ENCODE assay signal across 1 cellular context in the genomic region with DNA sequence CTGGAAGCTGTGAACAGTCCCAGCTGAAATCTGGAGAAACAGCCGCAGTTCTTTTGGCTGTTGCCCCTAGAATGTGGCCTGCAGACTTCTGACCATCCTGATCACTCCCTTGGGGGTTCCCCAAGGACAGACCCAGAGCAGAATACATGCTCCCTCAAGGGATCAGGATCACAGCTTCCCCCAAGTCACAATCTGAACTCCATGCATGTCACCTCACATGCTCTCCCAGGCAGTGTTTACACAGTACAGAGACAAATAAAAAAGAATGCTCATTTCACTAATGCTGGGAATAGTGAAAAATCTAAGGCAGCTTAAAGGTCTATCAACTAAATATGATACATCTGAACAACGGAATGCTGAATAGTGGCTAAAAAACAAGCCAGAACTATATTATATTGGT.
A peak's percentile ranks its signal among the peaks of the same experiment; 100 is the strongest.
TF ChIP-seq lines count a peak whose summit lies in the region.

No MANE protein-coding gene starts in this region.

TF ChIP-seq in HepG2, 621 proteins besides CTCF, POLR2A, EP300 and RAD21 (continued from another document and continues in another):
- TF ChIP-seq, protein P1, sequence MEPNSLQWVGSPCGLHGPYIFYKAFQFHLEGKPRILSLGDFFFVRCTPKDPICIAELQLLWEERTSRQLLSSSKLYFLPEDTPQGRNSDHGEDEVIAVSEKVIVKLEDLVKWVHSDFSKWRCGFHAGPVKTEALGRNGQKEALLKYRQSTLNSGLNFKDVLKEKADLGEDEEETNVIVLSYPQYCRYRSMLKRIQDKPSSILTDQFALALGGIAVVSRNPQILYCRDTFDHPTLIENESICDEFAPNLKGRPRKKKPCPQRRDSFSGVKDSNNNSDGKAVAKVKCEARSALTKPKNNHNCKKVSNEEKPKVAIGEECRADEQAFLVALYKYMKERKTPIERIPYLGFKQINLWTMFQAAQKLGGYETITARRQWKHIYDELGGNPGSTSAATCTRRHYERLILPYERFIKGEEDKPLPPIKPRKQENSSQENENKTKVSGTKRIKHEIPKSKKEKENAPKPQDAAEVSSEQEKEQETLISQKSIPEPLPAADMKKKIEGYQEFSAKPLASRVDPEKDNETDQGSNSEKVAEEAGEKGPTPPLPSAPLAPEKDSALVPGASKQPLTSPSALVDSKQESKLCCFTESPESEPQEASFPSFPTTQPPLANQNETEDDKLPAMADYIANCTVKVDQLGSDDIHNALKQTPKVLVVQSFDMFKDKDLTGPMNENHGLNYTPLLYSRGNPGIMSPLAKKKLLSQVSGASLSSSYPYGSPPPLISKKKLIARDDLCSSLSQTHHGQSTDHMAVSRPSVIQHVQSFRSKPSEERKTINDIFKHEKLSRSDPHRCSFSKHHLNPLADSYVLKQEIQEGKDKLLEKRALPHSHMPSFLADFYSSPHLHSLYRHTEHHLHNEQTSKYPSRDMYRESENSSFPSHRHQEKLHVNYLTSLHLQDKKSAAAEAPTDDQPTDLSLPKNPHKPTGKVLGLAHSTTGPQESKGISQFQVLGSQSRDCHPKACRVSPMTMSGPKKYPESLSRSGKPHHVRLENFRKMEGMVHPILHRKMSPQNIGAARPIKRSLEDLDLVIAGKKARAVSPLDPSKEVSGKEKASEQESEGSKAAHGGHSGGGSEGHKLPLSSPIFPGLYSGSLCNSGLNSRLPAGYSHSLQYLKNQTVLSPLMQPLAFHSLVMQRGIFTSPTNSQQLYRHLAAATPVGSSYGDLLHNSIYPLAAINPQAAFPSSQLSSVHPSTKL (CRISPR knock-in tag; IDR thresholded peaks at IDR 0.05), result peak; percentile 47; the same call in 1 of the 2 replicates
- TF ChIP-seq GABPB1 (CRISPR knock-in tag; IDR thresholded peaks at IDR 0.05) (no peak), MYNN (CRISPR knock-in tag; IDR thresholded peaks at IDR 0.05; ENCODE audit: low read depth) (no peak), ZNF589 (CRISPR knock-in tag; conservative IDR thresholded peaks at IDR 0.05) (no peak), FOXA3 (CRISPR knock-in tag; IDR thresholded peaks at IDR 0.05) (peak; percentile 90), ZBTB8A (CRISPR knock-in tag; IDR thresholded peaks at IDR 0.05; ENCODE audit: borderline replicate concordance, low read depth) (no peak), SNAI1 (CRISPR knock-in tag; IDR thresholded peaks at IDR 0.05; ENCODE audit: borderline replicate concordance) (no peak), ZNF547 (CRISPR knock-in tag; IDR thresholded peaks at IDR 0.05) (no peak), TBX2 (CRISPR knock-in tag; IDR thresholded peaks at IDR 0.05; ENCODE audit: borderline replicate concordance) (no peak), SOX13 (IDR thresholded peaks at IDR 0.05) (no peak), SOX13 (CRISPR knock-in tag; conservative IDR thresholded peaks at IDR 0.05 in 1 of 2, IDR thresholded peaks at IDR 0.05 in 1 of 2) (no peak), CENPX (CRISPR knock-in tag; IDR thresholded peaks at IDR 0.05) (no peak), CHCHD3 (CRISPR knock-in tag; IDR thresholded peaks at IDR 0.05) (no peak), ZNF343 (CRISPR knock-in tag; IDR thresholded peaks at IDR 0.05) (no peak), LCORL (IDR thresholded peaks at IDR 0.05) (no peak), LCORL (CRISPR knock-in tag; IDR thresholded peaks at IDR 0.05) (no peak), ZSCAN29 (CRISPR knock-in tag; conservative IDR thresholded peaks at IDR 0.05) (no peak), ZNF317 (CRISPR knock-in tag; IDR thresholded peaks at IDR 0.05) (no peak), ZNF816 (CRISPR knock-in tag; IDR thresholded peaks at IDR 0.05; ENCODE audit: borderline replicate concordance) (no peak), POLR2AphosphoS5 (IDR thresholded peaks at IDR 0.05; ENCODE audit: low read depth, low read length) (no peak; the same call in none of the 2 replicates), ZBTB7A (CRISPR knock-in tag; IDR thresholded peaks at IDR 0.05) (0 out of 2 replicates have a peak, but pooled peaks have one; percentile 3), ZNF484 (CRISPR knock-in tag; IDR thresholded peaks at IDR 0.05; ENCODE audit: borderline replicate concordance, low read depth) (no peak), NFE2L1 (CRISPR knock-in tag; IDR thresholded peaks at IDR 0.05; ENCODE audit: borderline replicate concordance) (no peak), ZNF570 (CRISPR knock-in tag; IDR thresholded peaks at IDR 0.05; ENCODE audit: borderline replicate concordance) (no peak), XBP1 (CRISPR knock-in tag; IDR thresholded peaks at IDR 0.05) (no peak), YEATS2 (CRISPR knock-in tag; IDR thresholded peaks at IDR 0.05; ENCODE audit: borderline replicate concordance) (no peak), POLR2G (IDR thresholded peaks at IDR 0.05; ENCODE audit: low read depth, low read length) (0 out of 2 replicates have a peak, but pooled peaks have one; percentile 10), TGIF2 (CRISPR knock-in tag; IDR thresholded peaks at IDR 0.05) (no peak)
- TF ChIP-seq, protein P2, sequence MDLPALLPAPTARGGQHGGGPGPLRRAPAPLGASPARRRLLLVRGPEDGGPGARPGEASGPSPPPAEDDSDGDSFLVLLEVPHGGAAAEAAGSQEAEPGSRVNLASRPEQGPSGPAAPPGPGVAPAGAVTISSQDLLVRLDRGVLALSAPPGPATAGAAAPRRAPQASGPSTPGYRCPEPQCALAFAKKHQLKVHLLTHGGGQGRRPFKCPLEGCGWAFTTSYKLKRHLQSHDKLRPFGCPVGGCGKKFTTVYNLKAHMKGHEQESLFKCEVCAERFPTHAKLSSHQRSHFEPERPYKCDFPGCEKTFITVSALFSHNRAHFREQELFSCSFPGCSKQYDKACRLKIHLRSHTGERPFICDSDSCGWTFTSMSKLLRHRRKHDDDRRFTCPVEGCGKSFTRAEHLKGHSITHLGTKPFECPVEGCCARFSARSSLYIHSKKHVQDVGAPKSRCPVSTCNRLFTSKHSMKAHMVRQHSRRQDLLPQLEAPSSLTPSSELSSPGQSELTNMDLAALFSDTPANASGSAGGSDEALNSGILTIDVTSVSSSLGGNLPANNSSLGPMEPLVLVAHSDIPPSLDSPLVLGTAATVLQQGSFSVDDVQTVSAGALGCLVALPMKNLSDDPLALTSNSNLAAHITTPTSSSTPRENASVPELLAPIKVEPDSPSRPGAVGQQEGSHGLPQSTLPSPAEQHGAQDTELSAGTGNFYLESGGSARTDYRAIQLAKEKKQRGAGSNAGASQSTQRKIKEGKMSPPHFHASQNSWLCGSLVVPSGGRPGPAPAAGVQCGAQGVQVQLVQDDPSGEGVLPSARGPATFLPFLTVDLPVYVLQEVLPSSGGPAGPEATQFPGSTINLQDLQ (CRISPR knock-in tag; IDR thresholded peaks at IDR 0.05), result no peak
- TF ChIP-seq, protein P3, sequence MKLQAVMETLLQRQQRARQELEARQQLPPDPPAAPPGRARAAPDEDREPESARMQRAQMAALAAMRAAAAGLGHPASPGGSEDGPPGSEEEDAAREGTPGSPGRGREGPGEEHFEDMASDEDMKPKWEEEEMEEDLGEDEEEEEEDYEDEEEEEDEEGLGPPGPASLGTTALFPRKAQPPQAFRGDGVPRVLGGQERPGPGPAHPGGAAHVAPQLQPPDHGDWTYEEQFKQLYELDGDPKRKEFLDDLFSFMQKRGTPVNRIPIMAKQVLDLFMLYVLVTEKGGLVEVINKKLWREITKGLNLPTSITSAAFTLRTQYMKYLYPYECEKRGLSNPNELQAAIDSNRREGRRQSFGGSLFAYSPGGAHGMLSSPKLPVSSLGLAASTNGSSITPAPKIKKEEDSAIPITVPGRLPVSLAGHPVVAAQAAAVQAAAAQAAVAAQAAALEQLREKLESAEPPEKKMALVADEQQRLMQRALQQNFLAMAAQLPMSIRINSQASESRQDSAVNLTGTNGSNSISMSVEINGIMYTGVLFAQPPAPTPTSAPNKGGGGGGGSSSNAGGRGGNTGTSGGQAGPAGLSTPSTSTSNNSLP (IDR thresholded peaks at IDR 0.05; ENCODE audit: low read depth, low read length), result peak; percentile 47; the same call in 1 of the 2 replicates
- TF ChIP-seq, protein P4, sequence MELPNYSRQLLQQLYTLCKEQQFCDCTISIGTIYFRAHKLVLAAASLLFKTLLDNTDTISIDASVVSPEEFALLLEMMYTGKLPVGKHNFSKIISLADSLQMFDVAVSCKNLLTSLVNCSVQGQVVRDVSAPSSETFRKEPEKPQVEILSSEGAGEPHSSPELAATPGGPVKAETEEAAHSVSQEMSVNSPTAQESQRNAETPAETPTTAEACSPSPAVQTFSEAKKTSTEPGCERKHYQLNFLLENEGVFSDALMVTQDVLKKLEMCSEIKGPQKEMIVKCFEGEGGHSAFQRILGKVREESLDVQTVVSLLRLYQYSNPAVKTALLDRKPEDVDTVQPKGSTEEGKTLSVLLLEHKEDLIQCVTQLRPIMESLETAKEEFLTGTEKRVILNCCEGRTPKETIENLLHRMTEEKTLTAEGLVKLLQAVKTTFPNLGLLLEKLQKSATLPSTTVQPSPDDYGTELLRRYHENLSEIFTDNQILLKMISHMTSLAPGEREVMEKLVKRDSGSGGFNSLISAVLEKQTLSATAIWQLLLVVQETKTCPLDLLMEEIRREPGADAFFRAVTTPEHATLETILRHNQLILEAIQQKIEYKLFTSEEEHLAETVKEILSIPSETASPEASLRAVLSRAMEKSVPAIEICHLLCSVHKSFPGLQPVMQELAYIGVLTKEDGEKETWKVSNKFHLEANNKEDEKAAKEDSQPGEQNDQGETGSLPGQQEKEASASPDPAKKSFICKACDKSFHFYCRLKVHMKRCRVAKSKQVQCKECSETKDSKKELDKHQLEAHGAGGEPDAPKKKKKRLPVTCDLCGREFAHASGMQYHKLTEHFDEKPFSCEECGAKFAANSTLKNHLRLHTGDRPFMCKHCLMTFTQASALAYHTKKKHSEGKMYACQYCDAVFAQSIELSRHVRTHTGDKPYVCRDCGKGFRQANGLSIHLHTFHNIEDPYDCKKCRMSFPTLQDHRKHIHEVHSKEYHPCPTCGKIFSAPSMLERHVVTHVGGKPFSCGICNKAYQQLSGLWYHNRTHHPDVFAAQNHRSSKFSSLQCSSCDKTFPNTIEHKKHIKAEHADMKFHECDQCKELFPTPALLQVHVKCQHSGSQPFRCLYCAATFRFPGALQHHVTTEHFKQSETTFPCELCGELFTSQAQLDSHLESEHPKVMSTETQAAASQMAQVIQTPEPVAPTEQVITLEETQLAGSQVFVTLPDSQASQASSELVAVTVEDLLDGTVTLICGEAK (IDR thresholded peaks at IDR 0.05), result no peak
- TF ChIP-seq, protein P4 (CRISPR knock-in tag; IDR thresholded peaks at IDR 0.05), result no peak
- TF ChIP-seq, protein P5, sequence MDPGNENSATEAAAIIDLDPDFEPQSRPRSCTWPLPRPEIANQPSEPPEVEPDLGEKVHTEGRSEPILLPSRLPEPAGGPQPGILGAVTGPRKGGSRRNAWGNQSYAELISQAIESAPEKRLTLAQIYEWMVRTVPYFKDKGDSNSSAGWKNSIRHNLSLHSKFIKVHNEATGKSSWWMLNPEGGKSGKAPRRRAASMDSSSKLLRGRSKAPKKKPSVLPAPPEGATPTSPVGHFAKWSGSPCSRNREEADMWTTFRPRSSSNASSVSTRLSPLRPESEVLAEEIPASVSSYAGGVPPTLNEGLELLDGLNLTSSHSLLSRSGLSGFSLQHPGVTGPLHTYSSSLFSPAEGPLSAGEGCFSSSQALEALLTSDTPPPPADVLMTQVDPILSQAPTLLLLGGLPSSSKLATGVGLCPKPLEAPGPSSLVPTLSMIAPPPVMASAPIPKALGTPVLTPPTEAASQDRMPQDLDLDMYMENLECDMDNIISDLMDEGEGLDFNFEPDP (CRISPR knock-in tag; conservative IDR thresholded peaks at IDR 0.05), result no peak
- TF ChIP-seq, protein P6, sequence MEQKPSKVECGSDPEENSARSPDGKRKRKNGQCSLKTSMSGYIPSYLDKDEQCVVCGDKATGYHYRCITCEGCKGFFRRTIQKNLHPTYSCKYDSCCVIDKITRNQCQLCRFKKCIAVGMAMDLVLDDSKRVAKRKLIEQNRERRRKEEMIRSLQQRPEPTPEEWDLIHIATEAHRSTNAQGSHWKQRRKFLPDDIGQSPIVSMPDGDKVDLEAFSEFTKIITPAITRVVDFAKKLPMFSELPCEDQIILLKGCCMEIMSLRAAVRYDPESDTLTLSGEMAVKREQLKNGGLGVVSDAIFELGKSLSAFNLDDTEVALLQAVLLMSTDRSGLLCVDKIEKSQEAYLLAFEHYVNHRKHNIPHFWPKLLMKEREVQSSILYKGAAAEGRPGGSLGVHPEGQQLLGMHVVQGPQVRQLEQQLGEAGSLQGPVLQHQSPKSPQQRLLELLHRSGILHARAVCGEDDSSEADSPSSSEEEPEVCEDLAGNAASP (CRISPR knock-in tag; IDR thresholded peaks at IDR 0.05; ENCODE audit: borderline replicate concordance), result peak; percentile 95
- TF ChIP-seq, protein P7, sequence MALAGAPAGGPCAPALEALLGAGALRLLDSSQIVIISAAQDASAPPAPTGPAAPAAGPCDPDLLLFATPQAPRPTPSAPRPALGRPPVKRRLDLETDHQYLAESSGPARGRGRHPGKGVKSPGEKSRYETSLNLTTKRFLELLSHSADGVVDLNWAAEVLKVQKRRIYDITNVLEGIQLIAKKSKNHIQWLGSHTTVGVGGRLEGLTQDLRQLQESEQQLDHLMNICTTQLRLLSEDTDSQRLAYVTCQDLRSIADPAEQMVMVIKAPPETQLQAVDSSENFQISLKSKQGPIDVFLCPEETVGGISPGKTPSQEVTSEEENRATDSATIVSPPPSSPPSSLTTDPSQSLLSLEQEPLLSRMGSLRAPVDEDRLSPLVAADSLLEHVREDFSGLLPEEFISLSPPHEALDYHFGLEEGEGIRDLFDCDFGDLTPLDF (CRISPR knock-in tag; IDR thresholded peaks at IDR 0.05), result no peak
- TF ChIP-seq, protein P8, sequence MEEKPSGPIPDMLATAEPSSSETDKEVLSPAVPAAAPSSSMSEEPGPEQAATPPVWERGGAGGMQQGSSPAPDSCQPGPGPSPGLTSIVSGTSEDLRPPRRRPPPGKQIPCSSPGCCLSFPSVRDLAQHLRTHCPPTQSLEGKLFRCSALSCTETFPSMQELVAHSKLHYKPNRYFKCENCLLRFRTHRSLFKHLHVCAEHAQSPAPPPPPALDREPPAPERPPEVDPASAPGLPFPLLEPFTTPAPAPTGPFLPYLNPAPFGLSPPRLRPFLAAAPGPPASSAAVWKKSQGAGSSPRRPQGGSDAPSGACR (CRISPR knock-in tag; IDR thresholded peaks at IDR 0.05), result no peak
